Comparison of ENCODE assay signal across 1 cellular context in the genomic region with DNA sequence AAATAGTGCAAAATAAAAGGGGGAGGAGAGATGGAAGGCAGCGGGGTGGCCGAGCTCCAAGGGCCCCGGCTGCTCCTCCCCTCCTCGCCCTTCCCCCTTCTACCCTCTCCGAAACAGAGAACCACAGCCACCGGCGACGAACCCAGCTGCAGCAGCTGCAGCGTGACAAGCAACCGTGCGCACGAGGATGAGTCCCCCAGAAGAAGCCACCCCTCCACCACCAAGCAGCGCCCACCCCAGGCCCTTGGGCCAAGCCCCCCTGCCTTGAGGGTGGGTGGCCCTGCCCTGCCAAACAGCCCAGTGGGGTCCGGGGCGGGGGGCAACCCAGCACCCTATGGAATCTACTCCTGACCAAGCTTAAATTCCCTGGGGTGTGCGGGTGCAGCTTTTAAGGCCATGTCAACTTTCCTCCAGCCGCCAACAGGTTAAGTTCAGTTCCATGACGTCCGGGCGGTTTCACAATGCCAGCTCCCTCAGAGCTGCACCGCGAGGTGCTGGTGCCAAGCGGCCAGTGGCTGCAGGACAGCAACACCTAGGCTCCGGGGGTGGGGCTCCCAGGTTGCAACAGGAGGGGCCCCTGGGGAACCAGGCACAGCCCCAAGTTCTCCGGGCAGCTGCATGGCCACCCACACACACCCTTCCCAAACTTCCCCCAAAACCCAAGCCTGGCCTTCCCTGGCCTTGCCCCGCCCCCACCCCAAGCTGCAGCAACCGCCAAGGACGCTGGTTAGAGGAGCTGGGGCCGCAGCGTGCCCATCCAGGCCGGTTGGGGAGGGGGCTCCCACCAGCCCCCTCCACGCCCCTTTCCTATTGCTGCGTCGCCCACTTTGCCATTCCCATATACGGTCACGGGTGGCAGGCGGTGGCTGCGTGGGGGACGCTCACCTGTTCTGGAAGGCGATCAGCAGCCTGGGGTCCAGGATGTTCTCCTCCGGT.
A peak's percentile ranks its signal among the peaks of the same experiment; 100 is the strongest.
TF ChIP-seq lines count a peak whose summit lies in the region.

No MANE protein-coding gene starts in this region.

TF ChIP-seq in HepG2, 621 proteins besides CTCF, POLR2A, EP300 and RAD21 (continued from another document and continues in another):
- TF ChIP-seq, protein P1, sequence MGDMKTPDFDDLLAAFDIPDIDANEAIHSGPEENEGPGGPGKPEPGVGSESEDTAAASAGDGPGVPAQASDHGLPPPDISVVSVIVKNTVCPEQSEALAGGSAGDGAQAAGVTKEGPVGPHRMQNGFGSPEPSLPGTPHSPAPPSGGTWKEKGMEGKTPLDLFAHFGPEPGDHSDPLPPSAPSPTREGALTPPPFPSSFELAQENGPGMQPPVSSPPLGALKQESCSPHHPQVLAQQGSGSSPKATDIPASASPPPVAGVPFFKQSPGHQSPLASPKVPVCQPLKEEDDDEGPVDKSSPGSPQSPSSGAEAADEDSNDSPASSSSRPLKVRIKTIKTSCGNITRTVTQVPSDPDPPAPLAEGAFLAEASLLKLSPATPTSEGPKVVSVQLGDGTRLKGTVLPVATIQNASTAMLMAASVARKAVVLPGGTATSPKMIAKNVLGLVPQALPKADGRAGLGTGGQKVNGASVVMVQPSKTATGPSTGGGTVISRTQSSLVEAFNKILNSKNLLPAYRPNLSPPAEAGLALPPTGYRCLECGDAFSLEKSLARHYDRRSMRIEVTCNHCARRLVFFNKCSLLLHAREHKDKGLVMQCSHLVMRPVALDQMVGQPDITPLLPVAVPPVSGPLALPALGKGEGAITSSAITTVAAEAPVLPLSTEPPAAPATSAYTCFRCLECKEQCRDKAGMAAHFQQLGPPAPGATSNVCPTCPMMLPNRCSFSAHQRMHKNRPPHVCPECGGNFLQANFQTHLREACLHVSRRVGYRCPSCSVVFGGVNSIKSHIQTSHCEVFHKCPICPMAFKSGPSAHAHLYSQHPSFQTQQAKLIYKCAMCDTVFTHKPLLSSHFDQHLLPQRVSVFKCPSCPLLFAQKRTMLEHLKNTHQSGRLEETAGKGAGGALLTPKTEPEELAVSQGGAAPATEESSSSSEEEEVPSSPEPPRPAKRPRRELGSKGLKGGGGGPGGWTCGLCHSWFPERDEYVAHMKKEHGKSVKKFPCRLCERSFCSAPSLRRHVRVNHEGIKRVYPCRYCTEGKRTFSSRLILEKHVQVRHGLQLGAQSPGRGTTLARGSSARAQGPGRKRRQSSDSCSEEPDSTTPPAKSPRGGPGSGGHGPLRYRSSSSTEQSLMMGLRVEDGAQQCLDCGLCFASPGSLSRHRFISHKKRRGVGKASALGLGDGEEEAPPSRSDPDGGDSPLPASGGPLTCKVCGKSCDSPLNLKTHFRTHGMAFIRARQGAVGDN (CRISPR knock-in tag; IDR thresholded peaks at IDR 0.05) = peak; percentile 86
- TF ChIP-seq NONO (IDR thresholded peaks at IDR 0.05) = no peak
- peak; percentile 48; the same call in 1 of the 2 replicates for TF ChIP-seq NONO (CRISPR knock-in tag; conservative IDR thresholded peaks at IDR 0.05)
- TF ChIP-seq NFATC3 (CRISPR knock-in tag; IDR thresholded peaks at IDR 0.05) = 0 out of 2 replicates have a peak, but pooled peaks have one; percentile 29
- no peak for TF ChIP-seq NBN (conservative IDR thresholded peaks at IDR 0.05)
- no peak for TF ChIP-seq ZNF629 (CRISPR knock-in tag; conservative IDR thresholded peaks at IDR 0.05)
- TF ChIP-seq BORCS8-MEF2B (CRISPR knock-in tag; IDR thresholded peaks at IDR 0.05) = peak; percentile 20; the same call in 1 of the 2 replicates
- TF ChIP-seq ZNF747 (CRISPR knock-in tag; IDR thresholded peaks at IDR 0.05; ENCODE audit: borderline replicate concordance) = peak; percentile 58
- peak; percentile 27; the same call in 1 of the 2 replicates for TF ChIP-seq HNF4G (IDR thresholded peaks at IDR 0.05; ENCODE audit: borderline replicate concordance, low read depth, low read length)
- no peak; the same call in 1 of the 2 replicates for TF ChIP-seq HNF4G (CRISPR knock-in tag; IDR thresholded peaks at IDR 0.05; ENCODE audit: borderline replicate concordance, low read depth)
- TF ChIP-seq ZSCAN25 (CRISPR knock-in tag; IDR thresholded peaks at IDR 0.05) = peak; percentile 44
- TF ChIP-seq ZNF737 (CRISPR knock-in tag; IDR thresholded peaks at IDR 0.05; ENCODE audit: borderline replicate concordance) = no peak
- 0 out of 2 replicates have a peak, but pooled peaks have one; percentile 41 for TF ChIP-seq ZNF547 (CRISPR knock-in tag; IDR thresholded peaks at IDR 0.05)
- TF ChIP-seq, protein P2, sequence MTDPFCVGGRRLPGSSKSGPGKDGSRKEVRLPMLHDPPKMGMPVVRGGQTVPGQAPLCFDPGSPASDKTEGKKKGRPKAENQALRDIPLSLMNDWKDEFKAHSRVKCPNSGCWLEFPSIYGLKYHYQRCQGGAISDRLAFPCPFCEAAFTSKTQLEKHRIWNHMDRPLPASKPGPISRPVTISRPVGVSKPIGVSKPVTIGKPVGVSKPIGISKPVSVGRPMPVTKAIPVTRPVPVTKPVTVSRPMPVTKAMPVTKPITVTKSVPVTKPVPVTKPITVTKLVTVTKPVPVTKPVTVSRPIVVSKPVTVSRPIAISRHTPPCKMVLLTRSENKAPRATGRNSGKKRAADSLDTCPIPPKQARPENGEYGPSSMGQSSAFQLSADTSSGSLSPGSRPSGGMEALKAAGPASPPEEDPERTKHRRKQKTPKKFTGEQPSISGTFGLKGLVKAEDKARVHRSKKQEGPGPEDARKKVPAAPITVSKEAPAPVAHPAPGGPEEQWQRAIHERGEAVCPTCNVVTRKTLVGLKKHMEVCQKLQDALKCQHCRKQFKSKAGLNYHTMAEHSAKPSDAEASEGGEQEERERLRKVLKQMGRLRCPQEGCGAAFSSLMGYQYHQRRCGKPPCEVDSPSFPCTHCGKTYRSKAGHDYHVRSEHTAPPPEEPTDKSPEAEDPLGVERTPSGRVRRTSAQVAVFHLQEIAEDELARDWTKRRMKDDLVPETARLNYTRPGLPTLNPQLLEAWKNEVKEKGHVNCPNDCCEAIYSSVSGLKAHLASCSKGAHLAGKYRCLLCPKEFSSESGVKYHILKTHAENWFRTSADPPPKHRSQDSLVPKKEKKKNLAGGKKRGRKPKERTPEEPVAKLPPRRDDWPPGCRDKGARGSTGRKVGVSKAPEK (CRISPR knock-in tag; IDR thresholded peaks at IDR 0.05; ENCODE audit: borderline replicate concordance) = no peak
- TF ChIP-seq BCL3 (CRISPR knock-in tag; IDR thresholded peaks at IDR 0.05) = peak; percentile 16; the same call in 1 of the 2 replicates
- TF ChIP-seq, protein P3, sequence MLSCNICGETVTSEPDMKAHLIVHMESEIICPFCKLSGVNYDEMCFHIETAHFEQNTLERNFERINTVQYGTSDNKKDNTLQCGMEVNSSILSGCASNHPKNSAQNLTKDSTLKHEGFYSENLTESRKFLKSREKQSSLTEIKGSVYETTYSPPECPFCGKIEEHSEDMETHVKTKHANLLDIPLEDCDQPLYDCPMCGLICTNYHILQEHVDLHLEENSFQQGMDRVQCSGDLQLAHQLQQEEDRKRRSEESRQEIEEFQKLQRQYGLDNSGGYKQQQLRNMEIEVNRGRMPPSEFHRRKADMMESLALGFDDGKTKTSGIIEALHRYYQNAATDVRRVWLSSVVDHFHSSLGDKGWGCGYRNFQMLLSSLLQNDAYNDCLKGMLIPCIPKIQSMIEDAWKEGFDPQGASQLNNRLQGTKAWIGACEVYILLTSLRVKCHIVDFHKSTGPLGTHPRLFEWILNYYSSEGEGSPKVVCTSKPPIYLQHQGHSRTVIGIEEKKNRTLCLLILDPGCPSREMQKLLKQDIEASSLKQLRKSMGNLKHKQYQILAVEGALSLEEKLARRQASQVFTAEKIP (CRISPR knock-in tag; IDR thresholded peaks at IDR 0.05; ENCODE audit: borderline replicate concordance) = no peak
- 0 out of 2 replicates have a peak, but pooled peaks have one; percentile 29 for TF ChIP-seq ZNF770 (CRISPR knock-in tag; IDR thresholded peaks at IDR 0.05)
- TF ChIP-seq ZNF720 (CRISPR knock-in tag; IDR thresholded peaks at IDR 0.05) = no peak
- TF ChIP-seq, protein P4, sequence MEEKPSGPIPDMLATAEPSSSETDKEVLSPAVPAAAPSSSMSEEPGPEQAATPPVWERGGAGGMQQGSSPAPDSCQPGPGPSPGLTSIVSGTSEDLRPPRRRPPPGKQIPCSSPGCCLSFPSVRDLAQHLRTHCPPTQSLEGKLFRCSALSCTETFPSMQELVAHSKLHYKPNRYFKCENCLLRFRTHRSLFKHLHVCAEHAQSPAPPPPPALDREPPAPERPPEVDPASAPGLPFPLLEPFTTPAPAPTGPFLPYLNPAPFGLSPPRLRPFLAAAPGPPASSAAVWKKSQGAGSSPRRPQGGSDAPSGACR (CRISPR knock-in tag; IDR thresholded peaks at IDR 0.05) = no peak
- no peak for TF ChIP-seq NPAS2 (CRISPR knock-in tag; IDR thresholded peaks at IDR 0.05; ENCODE audit: borderline replicate concordance)
- TF ChIP-seq ZNF333 (CRISPR knock-in tag; IDR thresholded peaks at IDR 0.05; ENCODE audit: borderline replicate concordance) = no peak; the same call in 1 of the 2 replicates
- TF ChIP-seq, protein P5, sequence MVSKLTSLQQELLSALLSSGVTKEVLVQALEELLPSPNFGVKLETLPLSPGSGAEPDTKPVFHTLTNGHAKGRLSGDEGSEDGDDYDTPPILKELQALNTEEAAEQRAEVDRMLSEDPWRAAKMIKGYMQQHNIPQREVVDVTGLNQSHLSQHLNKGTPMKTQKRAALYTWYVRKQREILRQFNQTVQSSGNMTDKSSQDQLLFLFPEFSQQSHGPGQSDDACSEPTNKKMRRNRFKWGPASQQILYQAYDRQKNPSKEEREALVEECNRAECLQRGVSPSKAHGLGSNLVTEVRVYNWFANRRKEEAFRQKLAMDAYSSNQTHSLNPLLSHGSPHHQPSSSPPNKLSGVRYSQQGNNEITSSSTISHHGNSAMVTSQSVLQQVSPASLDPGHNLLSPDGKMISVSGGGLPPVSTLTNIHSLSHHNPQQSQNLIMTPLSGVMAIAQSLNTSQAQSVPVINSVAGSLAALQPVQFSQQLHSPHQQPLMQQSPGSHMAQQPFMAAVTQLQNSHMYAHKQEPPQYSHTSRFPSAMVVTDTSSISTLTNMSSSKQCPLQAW (CRISPR knock-in tag; IDR thresholded peaks at IDR 0.05) = peak; percentile 61
- TF ChIP-seq MED1 (CRISPR knock-in tag; IDR thresholded peaks at IDR 0.05) = peak; percentile 32
- TF ChIP-seq MEIS1 (CRISPR knock-in tag; IDR thresholded peaks at IDR 0.05; ENCODE audit: borderline replicate concordance) = peak; percentile 25; the same call in 1 of the 2 replicates
- TF ChIP-seq MAF1 (CRISPR knock-in tag; IDR thresholded peaks at IDR 0.05; ENCODE audit: borderline replicate concordance) = 0 out of 2 replicates have a peak, but pooled peaks have one; percentile 32
- 0 out of 2 replicates have a peak, but pooled peaks have one; percentile 71 for TF ChIP-seq ZNF709 (CRISPR knock-in tag; IDR thresholded peaks at IDR 0.05)
- TF ChIP-seq, protein P6, sequence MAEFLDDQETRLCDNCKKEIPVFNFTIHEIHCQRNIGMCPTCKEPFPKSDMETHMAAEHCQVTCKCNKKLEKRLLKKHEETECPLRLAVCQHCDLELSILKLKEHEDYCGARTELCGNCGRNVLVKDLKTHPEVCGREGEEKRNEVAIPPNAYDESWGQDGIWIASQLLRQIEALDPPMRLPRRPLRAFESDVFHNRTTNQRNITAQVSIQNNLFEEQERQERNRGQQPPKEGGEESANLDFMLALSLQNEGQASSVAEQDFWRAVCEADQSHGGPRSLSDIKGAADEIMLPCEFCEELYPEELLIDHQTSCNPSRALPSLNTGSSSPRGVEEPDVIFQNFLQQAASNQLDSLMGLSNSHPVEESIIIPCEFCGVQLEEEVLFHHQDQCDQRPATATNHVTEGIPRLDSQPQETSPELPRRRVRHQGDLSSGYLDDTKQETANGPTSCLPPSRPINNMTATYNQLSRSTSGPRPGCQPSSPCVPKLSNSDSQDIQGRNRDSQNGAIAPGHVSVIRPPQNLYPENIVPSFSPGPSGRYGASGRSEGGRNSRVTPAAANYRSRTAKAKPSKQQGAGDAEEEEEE (CRISPR knock-in tag; IDR thresholded peaks at IDR 0.05; ENCODE audit: borderline replicate concordance) = no peak
- TF ChIP-seq ZNF768 (CRISPR knock-in tag; IDR thresholded peaks at IDR 0.05) = peak; percentile 66; the same call in 1 of the 2 replicates
- TF ChIP-seq PPARG (CRISPR knock-in tag; conservative IDR thresholded peaks at IDR 0.05) = no peak
- TF ChIP-seq ZFAT (CRISPR knock-in tag; conservative IDR thresholded peaks at IDR 0.05) = no peak
- TF ChIP-seq, protein P7, sequence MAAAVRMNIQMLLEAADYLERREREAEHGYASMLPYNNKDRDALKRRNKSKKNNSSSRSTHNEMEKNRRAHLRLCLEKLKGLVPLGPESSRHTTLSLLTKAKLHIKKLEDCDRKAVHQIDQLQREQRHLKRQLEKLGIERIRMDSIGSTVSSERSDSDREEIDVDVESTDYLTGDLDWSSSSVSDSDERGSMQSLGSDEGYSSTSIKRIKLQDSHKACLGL (CRISPR knock-in tag; IDR thresholded peaks at IDR 0.05) = peak; percentile 44; the same call in 1 of the 2 replicates
- TF ChIP-seq IKZF1 (IDR thresholded peaks at IDR 0.05) = no peak
- TF ChIP-seq ZNF530 (CRISPR knock-in tag; IDR thresholded peaks at IDR 0.05; ENCODE audit: low read depth) = no peak
- no peak for TF ChIP-seq ZFP36L2 (CRISPR knock-in tag; IDR thresholded peaks at IDR 0.05)
- peak; percentile 60; the same call in 1 of the 2 replicates for TF ChIP-seq TBX3 (IDR thresholded peaks at IDR 0.05; ENCODE audit: borderline replicate concordance)
- TF ChIP-seq NRL (CRISPR knock-in tag; IDR thresholded peaks at IDR 0.05; ENCODE audit: borderline replicate concordance) = peak; percentile 52
- peak; percentile 75; the same call in 1 of the 2 replicates for TF ChIP-seq KDM2A (CRISPR knock-in tag; IDR thresholded peaks at IDR 0.05; ENCODE audit: borderline replicate concordance, low read depth)
- no peak for TF ChIP-seq MBNL3 (CRISPR knock-in tag; conservative IDR thresholded peaks at IDR 0.05)
- no peak for TF ChIP-seq KDM1A (CRISPR knock-in tag; IDR thresholded peaks at IDR 0.05)
- TF ChIP-seq, protein P8, sequence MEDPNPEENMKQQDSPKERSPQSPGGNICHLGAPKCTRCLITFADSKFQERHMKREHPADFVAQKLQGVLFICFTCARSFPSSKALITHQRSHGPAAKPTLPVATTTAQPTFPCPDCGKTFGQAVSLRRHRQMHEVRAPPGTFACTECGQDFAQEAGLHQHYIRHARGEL (CRISPR knock-in tag; IDR thresholded peaks at IDR 0.05) = no peak
